10 cellular contexts compared by ENCODE assay signal in genomic region chr3:11514191-11514770, GRCh38.
DNase-seq lines count a peak whose midpoint lies in the region; ATAC-seq, FAIRE-seq and TF ChIP-seq lines count a peak whose summit lies in the region.
"Had no signal": no experiment of that assay in that cellular context is flagged by ENCODE, and none has a peak within 500 bp of the region (broad histone marks: within the 10 kb centered on the region; RNA-seq: fewer than 3 reads in every experiment).

No MANE protein-coding gene starts in this region.

- no peak overlapping the region for H3K9ac ChIP-seq in HepG2 (ENCODE audit: insufficient read depth, low read depth, low read length)

- no peaks in the 10 kb centered on the region for H3K9me2 ChIP-seq in OCI-LY7 (ENCODE audit: insufficient read depth, low read length)

- no peaks in the 10 kb centered on the region for H4K20me1 ChIP-seq in HepG2 (ENCODE audit: insufficient read depth, low read length)
- no peaks in the 10 kb centered on the region for H4K20me1 ChIP-seq in OCI-LY7 (ENCODE audit: insufficient read depth, low read length)

- FAIRE-seq in HepG2 (lab: Jason Lieb, UNC): peak; percentile 30

- H3K4me1 ChIP-seq in HepG2 (ENCODE audit: insufficient read depth, low read length) (peaks cover 28% of the 10 kb centered on the region), upper lobe of right lung (peaks cover 27% of the 10 kb centered on the region), OCI-LY7 (ENCODE audit: insufficient read depth, low read length, poor library complexity, severe bottlenecking) (peaks cover 16% of the 10 kb centered on the region)

- H3K4me3 ChIP-seq in astrocyte of the spinal cord (ENCODE audit: low read depth, low read length): no peak overlapping the region
- H3K4me3 ChIP-seq in HepG2 (replicated peaks in 1 of 3; ENCODE audit: insufficient read depth in 1 of 3, low read depth in 2 of 3, low read length in 3 of 3): no peak overlapping the region
- no peak overlapping the region for H3K4me3 ChIP-seq in upper lobe of right lung
- no peak overlapping the region for H3K4me3 ChIP-seq in OCI-LY7 (ENCODE audit: low read depth, low read length, poor library complexity, severe bottlenecking)

- ATAC-seq in HepG2 (peak; percentile 97), upper lobe of right lung (peak; percentile 89)

- no peak overlapping the region for H2AFZ ChIP-seq in HepG2 (ENCODE audit: low read length)
- H2AFZ ChIP-seq in OCI-LY7 (ENCODE audit: low read length): no peak overlapping the region

- POLR2A ChIA-PET in HepG2 (lab: Yijun Ruan, JAX): no interaction called here
- POLR2A ChIA-PET in OCI-LY7 (lab: Charles Lee): no interaction called here

- WGBS in HepG2 (ENCODE audit: low lambda C conversion rate): 51% methylated on average over 6 of the region's 6 CpGs

- BruUV-seq in HepG2 (replicated peaks; lab: Mats Ljungman, UMichigan): no TSS peak
- BruUV-seq in OCI-LY7 (replicated peaks; lab: Mats Ljungman, UMichigan): no TSS peak

- H3K27ac ChIP-seq in HepG2 (ENCODE audit: extremely low read length, insufficient read depth, low read length) (peak overlapping the region; percentile 17), upper lobe of right lung (peak overlapping the region; percentile 63), OCI-LY7 (ENCODE audit: low read depth, low read length, poor library complexity, severe bottlenecking) (no peak overlapping the region)

- DNase-seq in SHP77 (lab: John Stamatoyannopoulos, UW): peak; percentile 20 to 31
- no peak for DNase-seq in SHP77 treated with DMSO at 0.1 percent for 48 hours (lab: John Stamatoyannopoulos, UW)
- peak; percentile 96 for DNase-seq in astrocyte of the spinal cord (ENCODE audit: low read depth, low spot score)
- peak; percentile 54 for DNase-seq in HepG2 (ENCODE audit: low spot score)
- DNase-seq in upper lobe of right lung: no peak
- no peak for DNase-seq in medulla oblongata (ENCODE audit: extremely low spot score)
- DNase-seq in putamen (ENCODE audit: low spot score): no peak
- DNase-seq in OCI-LY7 (ENCODE audit: low spot score): no peak
- DNase-seq: activated CD4-positive, alpha-beta memory T cell treated with anti-CD3 and anti-CD28 coated beads for 36 hours; CD4-positive, CD25-positive, alpha-beta regulatory T cell had no signal

- H3K36me3 ChIP-seq in HepG2 (replicated peaks in 1 of 2; ENCODE audit: control insufficient read depth in 1 of 2, insufficient read depth in 2 of 2, low read length in 2 of 2) (no peaks in the 10 kb centered on the region), upper lobe of right lung (no peaks in the 10 kb centered on the region), OCI-LY7 (ENCODE audit: insufficient read depth, low read length) (no peaks in the 10 kb centered on the region)

- H3K79me2 ChIP-seq in HepG2 (ENCODE audit: insufficient read depth, low read length) (no peaks in the 10 kb centered on the region), OCI-LY7 (ENCODE audit: insufficient read depth, low read depth, low read length) (no peaks in the 10 kb centered on the region)

- intact Hi-C loops in HepG2 (cut with micrococcal nuclease; ENCODE audit: unreplicated experiment): no loop called here
- intact Hi-C loops in upper lobe of right lung (cut with DNase I): no loop called here
- intact Hi-C loops in OCI-LY7 (cut with micrococcal nuclease; ENCODE audit: unreplicated experiment): no loop called here

- no peak for TF ChIP-seq RAD21 in HepG2 (CRISPR knock-in tag; IDR thresholded peaks at IDR 0.05)

- no peak for TF ChIP-seq POLR2A in HepG2 (IDR thresholded peaks at IDR 0.05; ENCODE audit: insufficient read depth in 1 of 2, low read depth in 2 of 2, low read length in 2 of 2)

- no peak for TF ChIP-seq CTCF in astrocyte of the spinal cord (IDR thresholded peaks at IDR 0.05; ENCODE audit: low read depth, low read length)
- peak; percentile 40 for TF ChIP-seq CTCF in HepG2 (CRISPR knock-in tag; IDR thresholded peaks at IDR 0.05)
- no peak for TF ChIP-seq CTCF in upper lobe of right lung (IDR thresholded peaks at IDR 0.05)
- no peak for TF ChIP-seq CTCF in OCI-LY7 (conservative IDR thresholded peaks at IDR 0.05; ENCODE audit: low read length)

- in situ Hi-C loops in astrocyte of the spinal cord (cut with HindIII; ENCODE audit: low sequenced_read_pairs): no loop called here
- in situ Hi-C loops in HepG2 (cut with HindIII; ENCODE audit: extremely low pct_ligation_motif_present, low pct_unique_long_range_greater_than_20kb): no loop called here

- no peak overlapping the region for H3K4me2 ChIP-seq in HepG2 (ENCODE audit: low read depth, low read length)
- H3K4me2 ChIP-seq in OCI-LY7 (ENCODE audit: low read length): no peak overlapping the region

- H3K9me3 ChIP-seq in HepG2 (ENCODE audit: low read length) (no peaks in the 10 kb centered on the region), upper lobe of right lung (no peaks in the 10 kb centered on the region), OCI-LY7 (ENCODE audit: low read length) (no peaks in the 10 kb centered on the region)

- CTCF ChIA-PET in HepG2 (lab: Yijun Ruan, JAX; ENCODE audit: low intra/inter-chr PET ratio, low total read pairs): no interaction called here
- CTCF ChIA-PET in OCI-LY7 (lab: Charles Lee; ENCODE audit: unreplicated experiment): no interaction called here

- TF ChIP-seq EP300 in HepG2 (IDR thresholded peaks at IDR 0.05; ENCODE audit: low read depth in 2 of 2, low read length in 2 of 2) (no peak), HepG2 (CRISPR knock-in tag; IDR thresholded peaks at IDR 0.05; ENCODE audit: borderline replicate concordance) (no peak)

- no peaks in the 10 kb centered on the region for H3K27me3 ChIP-seq in HepG2 (ENCODE audit: control insufficient read depth in 1 of 2, insufficient read depth in 2 of 2, low read length in 2 of 2)
- no peaks in the 10 kb centered on the region for H3K27me3 ChIP-seq in upper lobe of right lung

TF ChIP-seq in HepG2, 621 proteins besides CTCF, POLR2A, EP300 and RAD21 (continues in another document):
- TF ChIP-seq PHF5A (CRISPR knock-in tag; IDR thresholded peaks at IDR 0.05; ENCODE audit: low read depth, unreplicated experiment): no peak
- no peak for TF ChIP-seq HNRNPK (IDR thresholded peaks at IDR 0.05; ENCODE audit: low read depth, low read length, poor library complexity, severe bottlenecking)
- TF ChIP-seq SAFB2 (CRISPR knock-in tag; IDR thresholded peaks at IDR 0.05; ENCODE audit: borderline replicate concordance, low read depth): no peak
- TF ChIP-seq ETV6 (CRISPR knock-in tag; conservative IDR thresholded peaks at IDR 0.05): no peak
- TF ChIP-seq CAMTA2 (CRISPR knock-in tag; IDR thresholded peaks at IDR 0.05; ENCODE audit: borderline replicate concordance): no peak
- no peak for TF ChIP-seq ZNF292 (CRISPR knock-in tag; IDR thresholded peaks at IDR 0.05; ENCODE audit: borderline replicate concordance, low read depth)
- TF ChIP-seq ZBTB20 (CRISPR knock-in tag; IDR thresholded peaks at IDR 0.05; ENCODE audit: borderline replicate concordance, low read depth): no peak
- no peak for TF ChIP-seq HDAC6 (IDR thresholded peaks at IDR 0.05; ENCODE audit: low read depth, low read length)
- no peak for TF ChIP-seq ZNF512B (CRISPR knock-in tag; IDR thresholded peaks at IDR 0.05; ENCODE audit: borderline replicate concordance)
- no peak for TF ChIP-seq ZNF484 (CRISPR knock-in tag; IDR thresholded peaks at IDR 0.05; ENCODE audit: borderline replicate concordance, low read depth)
- no peak for TF ChIP-seq MATR3 (CRISPR knock-in tag; IDR thresholded peaks at IDR 0.05)
- no peak for TF ChIP-seq XBP1 (CRISPR knock-in tag; IDR thresholded peaks at IDR 0.05)
- TF ChIP-seq ADNP (CRISPR knock-in tag; IDR thresholded peaks at IDR 0.05): no peak
- no peak for TF ChIP-seq JUNB (CRISPR knock-in tag; IDR thresholded peaks at IDR 0.05; ENCODE audit: borderline replicate concordance)
- no peak for TF ChIP-seq PCBP2 (optimal IDR thresholded peaks at IDR 0.05; ENCODE audit: low read depth, low read length, poor library complexity, severe bottlenecking)
- TF ChIP-seq RNF2 (conservative IDR thresholded peaks at IDR 0.05; ENCODE audit: low read depth): no peak
- TF ChIP-seq GATAD2A (CRISPR knock-in tag; IDR thresholded peaks at IDR 0.05): 0 out of 2 replicates have a peak, but pooled peaks have one; percentile 20
- no peak for TF ChIP-seq ZFYVE20 (CRISPR knock-in tag; IDR thresholded peaks at IDR 0.05; ENCODE audit: borderline replicate concordance, low read depth)
- TF ChIP-seq TFDP1 (CRISPR knock-in tag; IDR thresholded peaks at IDR 0.05; ENCODE audit: borderline replicate concordance): no peak

Comparison
In these comparisons a context has a peak if more than half of its experiments do, and no peak if none do; other contexts are left out.
1. DNase-seq: peak in SHP77 (2 of 2), astrocyte of the spinal cord (single experiment) and HepG2 (single experiment); none in SHP77 treated with DMSO at 0.1 percent for 48 hours (single experiment), upper lobe of right lung (single experiment), medulla oblongata (single experiment), putamen (single experiment) and OCI-LY7 (single experiment).